Comparison of ENCODE assay signal across 38 cellular contexts in genomic region chr7:113959910-113960309, GRCh38. TPM values are rescaled to one million over a fixed set of nuclear protein-coding genes. Genes with fewer than 3 reads are reported as not detected.
"Had no signal": no experiment of that assay in that cellular context is flagged by ENCODE, and none has a peak within 500 bp of the region (broad histone marks: within the 10 kb centered on the region; RNA-seq: fewer than 3 reads in every experiment).

No MANE protein-coding gene starts in this region.

- DNase-seq: Karpas-422, Kasumi-1, MG63, MM.1S, MV-4-11, NCI-H1048, NCI-H1092, NCI-H1092 treated with DMSO at 0.1 percent for 48 hours, NCI-H1105, NCI-H1105 treated with DMSO at 0.1 percent for 48 hours, NCI-H1417, NCI-H1417 treated with DMSO at 0.1 percent for 48 hours, NCI-H1436, NCI-H1436 treated with DMSO at 0.1 percent for 48 hours, NCI-H146, NCI-H1694, NCI-H1694 treated with DMSO at 0.1 percent for 48 hours, NCI-H187, NCI-H187 treated with DMSO at 0.1 percent for 48 hours, NCI-H1930, NCI-H2029, NCI-H2029 treated with DMSO at 0.1 percent for 48 hours, NCI-H2081, NCI-H2081 treated with DMSO at 0.1 percent for 48 hours, NCI-H2107, NCI-H2171, NCI-H2171 treated with DMSO at 0.1 percent for 48 hours, NCI-H2227 treated with DMSO at 0.1 percent for 48 hours, NCI-H226, NCI-H345, NCI-H446, NCI-H446 treated with DMSO at 0.1 percent for 48 hours, NCI-H510A, NCI-H510A treated with DMSO at 0.1 percent for 48 hours had no signal

- H3K27me3 ChIP-seq: MG63 had no signal

- H3K4me3 ChIP-seq: MG63 had no signal

- H3K9me3 ChIP-seq: MG63 had no signal

- H3K36me3 ChIP-seq: MG63 had no signal

RNA-seq across cellular contexts. Expression of gene PPP1R3A, which starts 41.1 kb away (rescaled TPM):
- total RNA-seq: LHCN-M2, M059J, MCF 10A, NCI-H460 had no signal
